Comparison of ENCODE assay signal across 14 cellular contexts in genomic region chr15:89406218-89406716, GRCh38.
DNase-seq lines count a peak whose midpoint lies in the region; FAIRE-seq and TF ChIP-seq lines count a peak whose summit lies in the region.
"Had no signal": no experiment of that assay in that cellular context is flagged by ENCODE, and none has a peak within 500 bp of the region (broad histone marks: within the 10 kb centered on the region; RNA-seq: fewer than 3 reads in every experiment).

No MANE protein-coding gene starts in this region.

- H3K36me3 Mint-ChIP-seq in activated naive CD8-positive, alpha-beta T cell: no peaks in the 10 kb centered on the region
- H3K36me3 Mint-ChIP-seq in activated naive CD8-positive, alpha-beta T cell treated with anti-CD3 and anti-CD28 coated beads for 36 hours: no peaks in the 10 kb centered on the region
- peaks cover 3% of the 10 kb centered on the region for H3K36me3 Mint-ChIP-seq in astrocyte (ENCODE audit: low read depth, unreplicated experiment)
- H3K36me3 Mint-ChIP-seq: memory B cell had no signal

- H3K9me3 Mint-ChIP-seq in activated naive CD8-positive, alpha-beta T cell (ENCODE audit: low read depth): no peaks in the 10 kb centered on the region
- H3K9me3 Mint-ChIP-seq in activated naive CD8-positive, alpha-beta T cell treated with anti-CD3 and anti-CD28 coated beads for 36 hours: no peaks in the 10 kb centered on the region
- H3K9me3 Mint-ChIP-seq in astrocyte (ENCODE audit: unreplicated experiment): peaks cover 7% of the 10 kb centered on the region
- H3K9me3 Mint-ChIP-seq: memory B cell had no signal

- H3K79me2 ChIP-seq in astrocyte (ENCODE audit: insufficient read depth, low read length): peaks cover 8% of the 10 kb centered on the region

- intact Hi-C loops in uterus (cut with DNase I; ENCODE audit: low total_unique reads): no loop called here

- no peak overlapping the region for H3K27ac Mint-ChIP-seq in activated naive CD8-positive, alpha-beta T cell
- no peak overlapping the region for H3K27ac Mint-ChIP-seq in activated naive CD8-positive, alpha-beta T cell treated with anti-CD3 and anti-CD28 coated beads for 36 hours
- no peak overlapping the region for H3K27ac Mint-ChIP-seq in astrocyte (ENCODE audit: unreplicated experiment)
- H3K27ac Mint-ChIP-seq: memory B cell had no signal

- H3K36me3 ChIP-seq in astrocyte (ENCODE audit: insufficient read depth, low read length): no peaks in the 10 kb centered on the region
- H3K36me3 ChIP-seq in stomach smooth muscle (ENCODE audit: control insufficient read depth in 2 of 2, insufficient read depth in 2 of 2, low read length in 2 of 2): no peaks in the 10 kb centered on the region
- no peaks in the 10 kb centered on the region for H3K36me3 ChIP-seq in uterus
- H3K36me3 ChIP-seq: BLaER1 treated with 17β-estradiol and CSF1 and Interleukin-3, amounts not matched to agents 10 nM and 100 nM; ovary had no signal

- H3K4me1 ChIP-seq in astrocyte (ENCODE audit: insufficient read depth, low read length) (peaks cover 10% of the 10 kb centered on the region), stomach smooth muscle (ENCODE audit: control insufficient read depth, insufficient read depth, low read length) (peaks cover 36% of the 10 kb centered on the region), uterus (peaks cover 0 to 12% of the 10 kb centered on the region in 2 donors)

- TF ChIP-seq CTCF in astrocyte (IDR thresholded peaks at IDR 0.05; ENCODE audit: insufficient read depth, low read depth, low read length) (no peak), uterus (IDR thresholded peaks at IDR 0.05) (no peak)

- FAIRE-seq in astrocyte (lab: Jason Lieb, UNC): no peak

- H3K4me3 Mint-ChIP-seq in activated naive CD8-positive, alpha-beta T cell: peak overlapping the region; percentile 67
- H3K4me3 Mint-ChIP-seq in activated naive CD8-positive, alpha-beta T cell treated with anti-CD3 and anti-CD28 coated beads for 36 hours: no peak overlapping the region
- H3K4me3 Mint-ChIP-seq in astrocyte (ENCODE audit: unreplicated experiment): no peak overlapping the region
- H3K4me3 Mint-ChIP-seq: memory B cell had no signal

- peaks cover 11% of the 10 kb centered on the region for H4K20me1 ChIP-seq in astrocyte (ENCODE audit: insufficient read depth, low read length)

- H3K4me1 Mint-ChIP-seq in activated naive CD8-positive, alpha-beta T cell (ENCODE audit: low read depth): peaks cover 49% of the 10 kb centered on the region
- H3K4me1 Mint-ChIP-seq in activated naive CD8-positive, alpha-beta T cell treated with anti-CD3 and anti-CD28 coated beads for 36 hours: peaks cover 46% of the 10 kb centered on the region
- H3K4me1 Mint-ChIP-seq in astrocyte (ENCODE audit: low read depth, unreplicated experiment): peaks cover 5% of the 10 kb centered on the region

- H3K27me3 ChIP-seq in astrocyte (ENCODE audit: insufficient read depth, low read length) (peaks cover 96% of the 10 kb centered on the region), stomach smooth muscle (ENCODE audit: control insufficient read depth in 1 of 2, insufficient read depth in 2 of 2, low read length in 2 of 2) (peaks cover 84 to 89% of the 10 kb centered on the region in 2 donors), uterus (peaks cover 3 to 78% of the 10 kb centered on the region in 2 donors)
- H3K27me3 ChIP-seq: ovary had no signal

- H3K4me2 ChIP-seq in astrocyte (ENCODE audit: low read length): peak overlapping the region; percentile 73
- H3K4me2 ChIP-seq: BLaER1 treated with 17β-estradiol and CSF1 and Interleukin-3, amounts not matched to agents 10 nM and 100 nM had no signal

- no peak for TF ChIP-seq POLR2A in uterus (IDR thresholded peaks at IDR 0.05)

- peak overlapping the region; percentile 54 for H2AFZ ChIP-seq in astrocyte (ENCODE audit: low read depth, low read length)

- H3K9me3 ChIP-seq in astrocyte (ENCODE audit: insufficient read depth, low read depth, low read length) (no peaks in the 10 kb centered on the region), iPS-18c (ENCODE audit: control insufficient read depth, insufficient read depth, low read length) (peaks cover 2% of the 10 kb centered on the region), stomach smooth muscle (ENCODE audit: control insufficient read depth in 2 of 2, low read length in 2 of 2) (no peaks in the 10 kb centered on the region), uterus (no peaks in the 10 kb centered on the region)
- H3K9me3 ChIP-seq: ovary had no signal

- H3K27ac ChIP-seq in astrocyte (ENCODE audit: low read depth, low read length) (no peak overlapping the region), stomach smooth muscle (ENCODE audit: low read length) (no peak overlapping the region), uterus (no peak overlapping the region)
- H3K27ac ChIP-seq: BLaER1 treated with 17β-estradiol and CSF1 and Interleukin-3, amounts not matched to agents 10 nM and 100 nM; ovary had no signal

- peaks cover 49% of the 10 kb centered on the region for H3K27me3 Mint-ChIP-seq in activated naive CD8-positive, alpha-beta T cell
- H3K27me3 Mint-ChIP-seq in activated naive CD8-positive, alpha-beta T cell treated with anti-CD3 and anti-CD28 coated beads for 36 hours: peaks cover 100% of the 10 kb centered on the region
- H3K27me3 Mint-ChIP-seq in astrocyte (ENCODE audit: low read depth, unreplicated experiment): peaks cover 93% of the 10 kb centered on the region

- H3K4me3 ChIP-seq in astrocyte (ENCODE audit: insufficient read depth, low read depth, low read length) (no peak overlapping the region), iPS-18c (ENCODE audit: insufficient read depth, low read depth, low read length) (peak overlapping the region; percentile 15; the same call in 1 of the 2 replicates), stomach smooth muscle (ENCODE audit: low read length in 2 of 2) (peak overlapping the region; percentile 11 to 44), uterus (no peak overlapping the region)
- H3K4me3 ChIP-seq: BLaER1 treated with 17β-estradiol and CSF1 and Interleukin-3, amounts not matched to agents 10 nM and 100 nM; ovary had no signal

- DNase-seq in activated naive CD8-positive, alpha-beta T cell treated with anti-CD3 and anti-CD28 coated beads for 36 hours: no peak
- no peak for DNase-seq in astrocyte (ENCODE audit: low read depth)
- no peak for DNase-seq in uterus
- DNase-seq in Ammon's horn (ENCODE audit: low spot score): no peak
- DNase-seq in AG20443 (ENCODE audit: low spot score): no peak
- DNase-seq: aorta, NCI-H1436, ovary, T-helper 9 cell had no signal

- H3K9ac ChIP-seq in astrocyte (ENCODE audit: low read length): no peak overlapping the region
- no peak overlapping the region for H3K9ac ChIP-seq in stomach smooth muscle (ENCODE audit: low read length in 2 of 2)
- H3K9ac ChIP-seq: BLaER1 treated with 17β-estradiol and CSF1 and Interleukin-3, amounts not matched to agents 10 nM and 100 nM had no signal

Comparison
In these comparisons a context has a peak if more than half of its experiments do, and no peak if none do; other contexts are left out.
1. H3K4me3 ChIP-seq: peak in iPS-18c (single experiment) and stomach smooth muscle (2 of 2); none in astrocyte (single experiment) and uterus (0 of 2).